In genomic region chr19:43465468-43466120, GRCh38 we compare ENCODE assay signal across 8 cellular contexts. TPM values are rescaled to one million over a fixed set of nuclear protein-coding genes. Genes with fewer than 3 reads are reported as not detected.
DNase-seq lines count a peak whose midpoint lies in the region; ATAC-seq and TF ChIP-seq lines count a peak whose summit lies in the region.

Gene LYPD3 (minus strand): TSS chr19:43465608. CDS start chr19:43465571, 37 bp downstream.

- H3K79me2 ChIP-seq in PC-3 (ENCODE audit: low read length), result 0 out of 2 replicates have a peak, but pooled peaks cover 9% of the 10 kb centered on the region

- H3K9me3 ChIP-seq in CD8-positive, alpha-beta memory T cell (ENCODE audit: low read length), result no peaks in the 10 kb centered on the region
- H3K9me3 ChIP-seq in PC-3 (ENCODE audit: low read length), result no peaks in the 10 kb centered on the region
- H3K9me3 ChIP-seq in esophagus (ENCODE audit: control insufficient read depth in 2 of 2, insufficient read depth in 1 of 2, low read depth in 1 of 2, low read length in 1 of 2), result no peaks in the 10 kb centered on the region
- H3K9me3 ChIP-seq in neutrophil, result no peaks in the 10 kb centered on the region

- H3K27me3 Mint-ChIP-seq in CD8-positive, alpha-beta memory T cell, result no peaks in the 10 kb centered on the region

- BruUV-seq in PC-3 (replicated peaks; lab: Mats Ljungman, UMichigan), result no TSS peak

- peak within 1 kb of the TSS; percentile 80 for H3K27ac ChIP-seq in CD8-positive, alpha-beta memory T cell (ENCODE audit: low read depth, low read length)
- H3K27ac ChIP-seq in PC-3 (ENCODE audit: low read length) (peak within 1 kb of the TSS; percentile 86), esophagus (ENCODE audit: low read depth in 2 of 2, low read length in 1 of 2) (peak within 1 kb of the TSS; percentile 87 to 99), neutrophil (no peak within 1 kb of the TSS)

- H3K4me3 Mint-ChIP-seq in CD8-positive, alpha-beta memory T cell, result peak within 1 kb of the TSS; percentile 18 to 97 (median 93)

- H3K9ac ChIP-seq in PC-3 (ENCODE audit: low read length), result peak within 1 kb of the TSS; percentile 90

- no peaks in the 10 kb centered on the region for H3K9me3 Mint-ChIP-seq in CD8-positive, alpha-beta memory T cell

- no peaks in the 10 kb centered on the region for H3K27me3 ChIP-seq in CD8-positive, alpha-beta memory T cell (ENCODE audit: insufficient read depth, low read length, poor library complexity, severe bottlenecking)
- H3K27me3 ChIP-seq in PC-3 (ENCODE audit: low read length) (no peaks in the 10 kb centered on the region), esophagus (ENCODE audit: control insufficient read depth in 1 of 2, insufficient read depth in 2 of 2, low read length in 2 of 2) (no peaks in the 10 kb centered on the region), neutrophil (peaks cover 44% of the 10 kb centered on the region)

- no peak for DNase-seq in CD8-positive, alpha-beta memory T cell
- peak; percentile 93 for DNase-seq in PC-3
- DNase-seq in NCI-H2227 (lab: John Stamatoyannopoulos, UW; ENCODE audit: unreplicated experiment), result no peak
- DNase-seq in NAMALWA (ENCODE audit: low spot score), result no peak
- no peak for DNase-seq in GM13977 (ENCODE audit: low spot score)

- TF ChIP-seq CTCF in PC-3 (conservative IDR thresholded peaks at IDR 0.05; ENCODE audit: low read depth, low read length), result no peak
- no peak for TF ChIP-seq CTCF in neutrophil (IDR thresholded peaks at IDR 0.05)
- no peak for TF ChIP-seq CTCF in GM13977 (IDR thresholded peaks at IDR 0.05; ENCODE audit: extremely low read depth, insufficient read depth, missing control alignments)

- no peaks in the 10 kb centered on the region for H3K36me3 ChIP-seq in CD8-positive, alpha-beta memory T cell (ENCODE audit: insufficient read depth, low read length)
- H3K36me3 ChIP-seq in PC-3 (ENCODE audit: low read depth, low read length) (no peaks in the 10 kb centered on the region), esophagus (ENCODE audit: control insufficient read depth in 2 of 2, insufficient read depth in 2 of 2, low read length in 1 of 2) (peaks cover 0 to 13% of the 10 kb centered on the region in 2 donors), neutrophil (no peaks in the 10 kb centered on the region)

- POLR2A ChIA-PET in CD8-positive, alpha-beta memory T cell (lab: Charles Lee), result interaction anchor here (0.6 to 1.2 kb wide), 2 partner anchors 11 to 68 kb away, joined by 3 read pairs; no protein-coding TSS in a partner anchor
- POLR2A ChIA-PET in PC-3 (lab: Charles Lee; ENCODE audit: unreplicated experiment), result no interaction called here

- peak within 1 kb of the TSS; percentile 41 to 99 (median 96) for H3K27ac Mint-ChIP-seq in CD8-positive, alpha-beta memory T cell

- intact Hi-C loops in PC-3 (cut with micrococcal nuclease), result no loop called here

- peak within 1 kb of the TSS; percentile 95 for H3K4me2 ChIP-seq in PC-3 (ENCODE audit: low read length)

- peaks cover 42 to 68% (median 49%) of the 10 kb centered on the region in 3 donors for H3K4me1 Mint-ChIP-seq in CD8-positive, alpha-beta memory T cell

- no peaks in the 10 kb centered on the region for H4K20me1 ChIP-seq in PC-3 (ENCODE audit: low read length)

- 20 to 23% methylated on average over 24 of the region's 24 CpGs for WGBS in esophagus, 2 donors

- H3K9me2 ChIP-seq in PC-3 (replicated peaks; ENCODE audit: low read length), result no peaks in the 10 kb centered on the region

- peak; percentile 30 for ATAC-seq in PC-3
- ATAC-seq in HG03039 (IDR thresholded peaks at IDR 0.05; ENCODE audit: unreplicated experiment), result no peak

- H3F3A ChIP-seq in PC-3 (ENCODE audit: low read length, unreplicated experiment), result no peaks in the 10 kb centered on the region

- no peak within 1 kb of the TSS for H2AFZ ChIP-seq in PC-3 (ENCODE audit: low read length)

- CTCF ChIA-PET in CD8-positive, alpha-beta memory T cell (lab: Charles Lee), result interaction anchor here (0.9 to 1.7 kb wide), 5 partner anchors 14 to 129 kb away, joined by 3 to 7 read pairs (median 3); partner anchors contain the start of gene PHLDB3
- CTCF ChIA-PET in PC-3 (lab: Charles Lee), result interaction anchor here (0.9 kb wide), 1 partner anchor 19 kb away, joined by 5 read pairs; no protein-coding TSS in a partner anchor

- H3K4me1 ChIP-seq in CD8-positive, alpha-beta memory T cell (ENCODE audit: insufficient read depth, low read length), result peaks cover 44% of the 10 kb centered on the region
- H3K4me1 ChIP-seq in PC-3 (ENCODE audit: insufficient read depth, low read length) (peaks cover 58% of the 10 kb centered on the region), esophagus (ENCODE audit: control insufficient read depth in 2 of 2, insufficient read depth in 2 of 2, low read length in 1 of 2) (peaks cover 0 to 8% of the 10 kb centered on the region in 2 donors), neutrophil (ENCODE audit: control insufficient read depth in 1 of 2, insufficient read depth in 1 of 2, low read depth in 1 of 2, low read length in 1 of 2) (peaks cover 40 to 42% of the 10 kb centered on the region in 2 experiments)

- peak within 1 kb of the TSS; percentile 94 for H3K4me3 ChIP-seq in CD8-positive, alpha-beta memory T cell (ENCODE audit: low read length)
- H3K4me3 ChIP-seq in PC-3 (ENCODE audit: low read length) (peak within 1 kb of the TSS; percentile 81), esophagus (ENCODE audit: low read depth in 1 of 2, low read length in 2 of 2) (peak within 1 kb of the TSS; percentile 69 to 72), neutrophil (ENCODE audit: low read depth in 1 of 2, low read length in 1 of 2) (peak within 1 kb of the TSS; percentile 70 to 91)

- H3K36me3 Mint-ChIP-seq in CD8-positive, alpha-beta memory T cell, result peaks cover 0 to 3% (median 0%) of the 10 kb centered on the region in 3 donors

- in situ Hi-C loops in GM13977 (cut with MboI; ENCODE audit: low pct_unique_long_range_greater_than_20kb, low sequenced_read_pairs, unreplicated experiment), result no loop called here

RNA-seq across cellular contexts. Expression of gene LYPD3, which starts in this region (rescaled TPM):
- 1 to 10 TPM in 1 of 2 experiments, under 1 TPM in 1; 0.84 to 1.2 TPM for total RNA-seq in CD8-positive, alpha-beta memory T cell
- polyA plus RNA-seq in CD8-positive, alpha-beta memory T cell, result 3.8 TPM
- total RNA-seq in PC-3 (2014; rRNA removed), result 16.4 and 16.8 TPM in 2 replicates
- polyA plus RNA-seq in esophagus, result 100 to 1,000 TPM; 208 to 770 TPM

Comparison
In these comparisons a context has a peak if more than half of its experiments do, and no peak if none do; other contexts are left out.
1. RNA of gene LYPD3 (polyA plus RNA-seq): 208 to 770 TPM in esophagus; 3.8 TPM in CD8-positive, alpha-beta memory T cell (single experiment); every median in the first group is over 10 times any median in the second.
2. Peak in every context shown above with its lines, with median percentiles within 50 percentile points of each other: H3K4me3 ChIP-seq.